8 cellular contexts compared by ENCODE assay signal in genomic region chr1:166975361-166976129, GRCh38. TPM values are rescaled to one million over a fixed set of nuclear protein-coding genes. Genes with fewer than 3 reads are reported as not detected.
A peak's percentile ranks its signal among the peaks of the same experiment; 100 is the strongest.
DNase-seq lines count a peak whose midpoint lies in the region; ATAC-seq and TF ChIP-seq lines count a peak whose summit lies in the region.

ILDR2 (minus strand) TSS chr1:166975540; CDS start chr1:166975268, 272 bp downstream.

- H3K9me2 ChIP-seq in PC-9 (ENCODE audit: insufficient read depth): no peaks in the 10 kb centered on the region

- no peaks in the 10 kb centered on the region for H3K36me3 ChIP-seq in PC-9 (ENCODE audit: low read depth)
- H3K36me3 ChIP-seq in gastroesophageal sphincter: no peaks in the 10 kb centered on the region
- H3K36me3 ChIP-seq in testis (ENCODE audit: low read depth, missing control alignments): no peaks in the 10 kb centered on the region

- H3K9me3 ChIP-seq in PC-9 (ENCODE audit: insufficient read depth, low read depth) (no peaks in the 10 kb centered on the region), gastroesophageal sphincter (no peaks in the 10 kb centered on the region), testis (no peaks in the 10 kb centered on the region)

- no peaks in the 10 kb centered on the region for H3F3A ChIP-seq in PC-9 (ENCODE audit: insufficient read depth, low read depth)

- H3K27me3 ChIP-seq in PC-9 (ENCODE audit: insufficient read depth, low read depth) (peaks cover 77% of the 10 kb centered on the region), gastroesophageal sphincter (peaks cover 3% of the 10 kb centered on the region), testis (no peaks in the 10 kb centered on the region)

- TF ChIP-seq CTCF in PC-9 (conservative IDR thresholded peaks at IDR 0.05) (no peak), gastroesophageal sphincter (IDR thresholded peaks at IDR 0.05) (peak in 3 of 4 experiments; percentile 10 to 33 (median 24)), testis (IDR thresholded peaks at IDR 0.05) (no peak)

- 0 out of 2 replicates have a peak, but pooled peaks cover 6% of the 10 kb centered on the region for H3K4me1 ChIP-seq in PC-9 (replicated peaks; ENCODE audit: insufficient read depth)
- H3K4me1 ChIP-seq in gastroesophageal sphincter: peaks cover 0 to 30% (median 0%) of the 10 kb centered on the region in 3 donors
- H3K4me1 ChIP-seq in testis: peaks cover 7% of the 10 kb centered on the region

- no peak within 1 kb of the TSS for H3K27ac ChIP-seq in PC-9
- peak within 1 kb of the TSS; percentile 45 to 89 (median 83) for H3K27ac ChIP-seq in gastroesophageal sphincter
- H3K27ac ChIP-seq in testis: peak within 1 kb of the TSS; percentile 53 to 73

- CTCF ChIA-PET in PC-9 (lab: Charles Lee): interaction anchor here (0.6 kb wide), 1 partner anchor 24 kb away, joined by 8 read pairs; no protein-coding TSS in a partner anchor

- POLR2A ChIA-PET in PC-9 (lab: Charles Lee; ENCODE audit: unreplicated experiment): no interaction called here

- TF ChIP-seq EP300 in gastroesophageal sphincter (IDR thresholded peaks at IDR 0.05): no peak

- no peaks in the 10 kb centered on the region for H3K79me2 ChIP-seq in PC-9 (ENCODE audit: low read depth)

- H3K4me3 ChIP-seq in PC-9 (peak within 1 kb of the TSS; percentile 75), gastroesophageal sphincter (peak within 1 kb of the TSS; percentile 60 to 75), testis (peak within 1 kb of the TSS; percentile 58 to 64)

- ATAC-seq in HG03095 (IDR thresholded peaks at IDR 0.05; ENCODE audit: unreplicated experiment): peak; percentile 52
- ATAC-seq in gastroesophageal sphincter: peak; percentile 91

- no TSS peak for BruUV-seq in PC-9 (replicated peaks; lab: Mats Ljungman, UMichigan)

- WGBS in gastroesophageal sphincter (ENCODE audit: low coverage in 1 of 2), 2 donors: 0% methylated on average over 13 of the region's 97 CpGs; no CpG with 5 or more reads in 1 of the 2 donors
- WGBS in testis, 2 donors: 0 to 1% methylated on average over 14 to 81 of the region's 97 CpGs

- H3K4me2 ChIP-seq in PC-9: peak within 1 kb of the TSS; percentile 96

- intact Hi-C loops in PC-9 (cut with micrococcal nuclease; ENCODE audit: unreplicated experiment) (no loop called here), testis (cut with DNase I; ENCODE audit: low total_unique reads) (no loop called here)

- DNase-seq in SIG-M5 treated with dmso at 0.1 percent for 504 hours (lab: John Stamatoyannopoulos, UW; ENCODE audit: unreplicated experiment): peak; percentile 54
- no peak for DNase-seq in SIG-M5 (lab: John Stamatoyannopoulos, UW)
- peak in 1 of 2 experiments; percentile 4 for DNase-seq in PC-9
- DNase-seq in activated effector memory CD4-positive, alpha-beta T cell treated with anti-CD3 and anti-CD28 coated beads, Interleukin-2, amount 50 U/mL, for 16 hours: peak; percentile 84
- DNase-seq in nucleus accumbens (lab: John Stamatoyannopoulos, UW): peak in 48 of 56 donors; percentile 5 to 82 (median 60)
- DNase-seq in testis: peak; percentile 69

- peak within 1 kb of the TSS; percentile 83 for H2AFZ ChIP-seq in PC-9

- H4K20me1 ChIP-seq in PC-9 (ENCODE audit: insufficient read depth): peaks cover 2% of the 10 kb centered on the region; the same call in 1 of the 2 replicates

- TF ChIP-seq POLR2A in gastroesophageal sphincter (IDR thresholded peaks at IDR 0.05) (no peak), testis (IDR thresholded peaks at IDR 0.05) (no peak)

RNA-seq across cellular contexts. Expression of gene ILDR2, which starts in this region (rescaled TPM):
- total RNA-seq in PC-9 (2021): not detected in 2 replicates
- 10 to 100 TPM in 1 of 4 donors, 1 to 10 TPM in 3; 2.7 to 15.2 (median 8.2) TPM for total RNA-seq in gastroesophageal sphincter
- 100 to 1,000 TPM; 172 to 217 TPM for total RNA-seq in testis
- polyA plus RNA-seq in testis (ENCODE audit: insufficient read depth, low read depth, low replicate concordance): 36.8 TPM

Comparison
In these comparisons a context has a peak if more than half of its experiments do, and no peak if none do; other contexts are left out.
1. RNA of gene ILDR2 (total RNA-seq): 172 to 217 TPM in testis; 2.7 to 15.2 TPM in gastroesophageal sphincter and not detected in PC-9; every median in the first group is over 10 times any median in the second.
2. CTCF ChIP-seq: peak in gastroesophageal sphincter (3 of 4); none in PC-9 (single experiment) and testis (0 of 3).
3. Peak in every context shown above with its lines, with median percentiles within 50 percentile points of each other: H3K4me3 ChIP-seq.